Comparison of ENCODE assay signal across 1 cellular context in genomic region chr7:155410436-155410835, GRCh38.
TF ChIP-seq lines count a peak whose summit lies in the region.

No MANE protein-coding gene starts in this region.

TF ChIP-seq in WTC11, 78 proteins besides CTCF, POLR2A, EP300 and RAD21 (continued from another document):
- no peak for TF ChIP-seq ZNF138 (CRISPR knock-in tag; conservative IDR thresholded peaks at IDR 0.05)
- TF ChIP-seq CREB1 (CRISPR knock-in tag; IDR thresholded peaks at IDR 0.05) = no peak
TF ChIP-seq in WTC11: peak in this region for 0.
